20 cellular contexts compared by ENCODE assay signal in genomic region chr1:31831397-31832378, GRCh38. TPM values are rescaled to one million over a fixed set of nuclear protein-coding genes. Genes with fewer than 3 reads are reported as not detected.
DNase-seq lines count a peak whose midpoint lies in the region; FAIRE-seq and TF ChIP-seq lines count a peak whose summit lies in the region.
"Had no signal": no experiment of that assay in that cellular context is flagged by ENCODE, and none has a peak within 500 bp of the region (broad histone marks: within the 10 kb centered on the region; RNA-seq: fewer than 3 reads in every experiment).

No MANE protein-coding gene starts in this region.

- H3K9me3 ChIP-seq in spleen = no peaks in the 10 kb centered on the region
- H3K9me3 ChIP-seq in Karpas-422 (ENCODE audit: low read length) = no peaks in the 10 kb centered on the region
- H3K9me3 ChIP-seq in effector memory CD4-positive, alpha-beta T cell (ENCODE audit: control insufficient read depth, low read length) = no peaks in the 10 kb centered on the region
- no peaks in the 10 kb centered on the region for H3K9me3 ChIP-seq in breast epithelium
- H3K9me3 ChIP-seq: A549, psoas muscle had no signal

- TF ChIP-seq POLR2A in spleen (IDR thresholded peaks at IDR 0.05) (no peak), breast epithelium (IDR thresholded peaks at IDR 0.05) (no peak)

- TF ChIP-seq CTCF in fibroblast of the aortic adventitia (IDR thresholded peaks at IDR 0.05; ENCODE audit: insufficient read depth, low read length) (no peak), spleen (IDR thresholded peaks at IDR 0.05 in 8 of 11, conservative IDR thresholded peaks at IDR 0.05 in 3 of 11) (no peak), breast epithelium (IDR thresholded peaks at IDR 0.05) (no peak)

- H3K36me3 ChIP-seq in spleen = no peaks in the 10 kb centered on the region
- no peaks in the 10 kb centered on the region for H3K36me3 ChIP-seq in Karpas-422 (ENCODE audit: insufficient read depth, low read length)
- no peaks in the 10 kb centered on the region for H3K36me3 ChIP-seq in effector memory CD4-positive, alpha-beta T cell (ENCODE audit: control insufficient read depth, insufficient read depth, low read length)
- H3K36me3 ChIP-seq in breast epithelium = no peaks in the 10 kb centered on the region

- H3K79me2 ChIP-seq in Karpas-422 (ENCODE audit: low read length) = no peaks in the 10 kb centered on the region

- H3K27ac ChIP-seq in spleen (peak overlapping the region in 7 of 8 donors; percentile 56 to 78 (median 62)), Karpas-422 (ENCODE audit: low read length) (no peak overlapping the region), breast epithelium (no peak overlapping the region)
- no peak overlapping the region for H3K27ac ChIP-seq in effector memory CD4-positive, alpha-beta T cell (ENCODE audit: insufficient read depth, low read length, poor library complexity, severe bottlenecking)
- H3K27ac ChIP-seq: A549, psoas muscle, SK-N-MC had no signal

- H3K27me3 ChIP-seq in spleen (replicated peaks in 1 of 7) = no peaks in the 10 kb centered on the region
- no peaks in the 10 kb centered on the region for H3K27me3 ChIP-seq in Karpas-422 (ENCODE audit: low read length)
- H3K27me3 ChIP-seq in effector memory CD4-positive, alpha-beta T cell (replicated peaks; ENCODE audit: control insufficient read depth, insufficient read depth, low read length, poor library complexity, severe bottlenecking) = no peaks in the 10 kb centered on the region
- H3K27me3 ChIP-seq in breast epithelium = no peaks in the 10 kb centered on the region

- H3K4me2 ChIP-seq in Karpas-422 (ENCODE audit: low read depth, low read length, poor library complexity, severe bottlenecking) = no peak overlapping the region
- H3K4me2 ChIP-seq: A549 had no signal

- no peak for FAIRE-seq in RCC 7860 (lab: Jason Lieb, UNC)
- FAIRE-seq: A549 had no signal

- H3K9ac ChIP-seq in Karpas-422 (ENCODE audit: low read length) = no peak overlapping the region

- DNase-seq in activated CD8-positive, alpha-beta memory T cell treated with anti-CD3 and anti-CD28 coated beads for 24 hours = peak; percentile 35
- DNase-seq in activated CD8-positive, alpha-beta memory T cell treated with anti-CD3 and anti-CD28 coated beads, Interleukin-2, amount 50 U/mL, for 4 hours = no peak
- peak; percentile 31 for DNase-seq in RCC 7860 (ENCODE audit: low spot score)
- peak; percentile 50 for DNase-seq in fibroblast of the aortic adventitia (ENCODE audit: low read depth)
- no peak for DNase-seq in spleen
- DNase-seq in Karpas-422 = no peak
- DNase-seq in effector memory CD4-positive, alpha-beta T cell = no peak
- DNase-seq in breast epithelium (ENCODE audit: low spot score in 2 of 2) = no peak
- DNase-seq: COR-L47; left cardiac atrium; naive thymus-derived CD4-positive, alpha-beta T cell; NCI-H1105; NCI-H345; psoas muscle; stimulated activated CD4-positive, alpha-beta T cell treated with anti-CD3 and anti-CD28 coated beads, Interleukin-2, amount 100 ng/mL, for 24 hours; stimulated activated CD8-positive, alpha-beta memory T cell treated with anti-CD3 and anti-CD28 coated beads, Interleukin-4, amount 100 ng/mL, for 48 hours; trophoblast cell had no signal

- intact Hi-C loops in spleen (cut with DNase I; ENCODE audit: low total_unique reads) = no loop called here
- intact Hi-C loops in breast epithelium (cut with DNase I; ENCODE audit: low total_unique reads) = no loop called here

- H4K20me1 ChIP-seq in Karpas-422 (ENCODE audit: insufficient read depth, low read depth, low read length) = no peaks in the 10 kb centered on the region

- WGBS in spleen, 5 donors = 70 to 78% (median 76%) methylated on average over 9 of the region's 9 CpGs

- H3K4me1 ChIP-seq in spleen (peaks cover 7 to 61% (median 29%) of the 10 kb centered on the region in 6 donors), Karpas-422 (ENCODE audit: low read length) (peaks cover 10% of the 10 kb centered on the region), breast epithelium (no peaks in the 10 kb centered on the region)
- peaks cover 14% of the 10 kb centered on the region for H3K4me1 ChIP-seq in effector memory CD4-positive, alpha-beta T cell (ENCODE audit: control insufficient read depth, insufficient read depth, low read length, poor library complexity, severe bottlenecking)
- H3K4me1 ChIP-seq: A549, psoas muscle had no signal

- H2AFZ ChIP-seq in Karpas-422 (ENCODE audit: low read length) = no peak overlapping the region

- no peaks in the 10 kb centered on the region for H3K9me2 ChIP-seq in Karpas-422 (replicated peaks; ENCODE audit: insufficient read depth, low read length)

- H3K4me3 ChIP-seq in fibroblast of the aortic adventitia (ENCODE audit: low read depth, low read length) (no peak overlapping the region), spleen (no peak overlapping the region), Karpas-422 (ENCODE audit: low read length) (no peak overlapping the region), breast epithelium (no peak overlapping the region)
- no peak overlapping the region for H3K4me3 ChIP-seq in effector memory CD4-positive, alpha-beta T cell (ENCODE audit: insufficient read depth, low read depth, low read length, poor library complexity, severe bottlenecking)
- H3K4me3 ChIP-seq: A549, psoas muscle, SK-N-MC had no signal

RNA-seq across cellular contexts. Expression of gene SPOCD1, which starts 15.9 kb away (rescaled TPM):
- total RNA-seq in fibroblast of the aortic adventitia (ENCODE audit: low replicate concordance) (3.4 and 37.2 TPM in 2 replicates), spleen (1 to 10 TPM; 1.2 to 5.0 (median 4.1) TPM), breast epithelium (10 to 100 TPM in 1 of 3 donors, 1 to 10 TPM in 1, under 1 TPM in 1; 0.15 to 11.1 (median 1.1) TPM)
- polyA plus RNA-seq in spleen = 1 to 10 TPM in 2 of 3 donors, under 1 TPM in 1; 0.74 to 2.0 (median 1.4) TPM
- not detected in 2 replicates for total RNA-seq in Karpas-422 (2014; rRNA removed; shearing (Covaris generic); ENCODE audit: low replicate concordance)
- polyA plus RNA-seq: IgD-negative memory B cell; naive thymus-derived CD4-positive, alpha-beta T cell had no signal

Comparison
In these comparisons a context has a peak if more than half of its experiments do, and no peak if none do; other contexts are left out.
1. DNase-seq: peak in activated CD8-positive, alpha-beta memory T cell treated with anti-CD3 and anti-CD28 coated beads for 24 hours (single experiment), RCC 7860 (single experiment) and fibroblast of the aortic adventitia (single experiment); none in activated CD8-positive, alpha-beta memory T cell treated with anti-CD3 and anti-CD28 coated beads, Interleukin-2, amount 50 U/mL, for 4 hours (single experiment), spleen (single experiment), Karpas-422 (single experiment), effector memory CD4-positive, alpha-beta T cell (0 of 3) and breast epithelium (0 of 2).
2. H3K27ac ChIP-seq: peak in spleen (7 of 8); none in Karpas-422 (single experiment), effector memory CD4-positive, alpha-beta T cell (single experiment) and breast epithelium (0 of 2).